In the genomic region with DNA sequence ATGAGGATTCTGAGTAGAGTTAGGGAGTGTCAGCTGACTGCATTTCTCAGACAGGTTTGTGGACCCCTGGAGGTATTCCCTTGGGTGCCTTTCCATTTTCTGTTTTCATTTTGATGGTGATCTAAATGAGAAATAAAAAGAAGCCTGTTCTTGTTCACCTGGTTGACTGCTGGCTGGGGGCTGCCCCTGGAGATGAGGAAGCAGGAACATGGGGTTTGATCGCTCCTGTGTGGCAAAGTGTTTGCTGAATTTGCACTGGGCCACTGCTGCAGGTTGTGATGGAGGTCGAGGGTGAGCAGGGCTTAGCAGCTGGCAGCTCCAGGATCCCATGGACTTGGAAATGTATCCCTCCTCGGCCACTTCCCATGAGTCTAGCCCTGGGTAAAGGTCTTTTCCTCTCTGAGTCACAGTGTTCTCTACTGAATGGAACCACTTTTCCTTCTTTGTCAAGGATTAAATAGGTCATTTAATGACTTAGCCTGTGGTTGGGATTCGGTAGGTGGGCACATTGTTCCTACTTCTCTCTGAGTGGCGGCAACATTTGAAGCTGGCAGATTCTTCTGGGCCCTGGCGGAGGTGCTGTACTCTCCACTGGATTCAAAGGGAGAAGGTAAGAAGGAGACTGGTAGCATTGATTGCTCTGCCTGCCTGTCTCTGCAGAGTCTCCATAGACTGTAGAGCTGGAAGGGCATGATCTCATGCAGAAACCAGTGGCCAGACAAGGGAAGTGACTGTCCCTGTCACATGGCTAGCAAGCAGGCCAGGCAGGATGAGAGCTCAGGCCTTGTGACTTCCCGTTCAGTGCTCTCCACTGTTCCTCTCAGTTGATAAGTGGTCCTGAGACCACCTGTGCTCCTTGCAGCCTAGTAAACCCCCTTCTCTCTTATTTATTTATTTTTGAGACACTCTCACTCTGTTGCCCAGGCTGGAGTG, we compare ENCODE assay signal across 10 cellular contexts. TPM values are rescaled to one million over a fixed set of nuclear protein-coding genes. Genes with fewer than 3 reads are reported as not detected.
DNase-seq lines count a peak whose midpoint lies in the region; ATAC-seq and TF ChIP-seq lines count a peak whose summit lies in the region.
"Had no signal": no experiment of that assay in that cellular context is flagged by ENCODE, and none has a peak within 500 bp of the region (broad histone marks: within the 10 kb centered on the region; RNA-seq: fewer than 3 reads in every experiment).

No MANE protein-coding gene starts in this region.

- peaks cover 0 to 12% (median 0%) of the 10 kb centered on the region in 3 donors for H3K4me1 ChIP-seq in gastroesophageal sphincter

- TF ChIP-seq POLR2A in gastroesophageal sphincter (IDR thresholded peaks at IDR 0.05), result no peak

- H3K27ac ChIP-seq in gastroesophageal sphincter, result peak overlapping the region in 3 of 4 donors; percentile 15 to 51 (median 17)

- no peak for TF ChIP-seq CTCF in gastroesophageal sphincter (IDR thresholded peaks at IDR 0.05)
- no peak for TF ChIP-seq CTCF in neural crest cell (conservative IDR thresholded peaks at IDR 0.05)

- H3K36me3 ChIP-seq in gastroesophageal sphincter, result peaks cover 0 to 2% of the 10 kb centered on the region in 2 donors

- peak overlapping the region; percentile 22 for H3K27ac Mint-ChIP-seq in neural crest cell (ENCODE audit: unreplicated experiment)

- no peaks in the 10 kb centered on the region for H3K9me3 Mint-ChIP-seq in neural crest cell

- no peak for TF ChIP-seq EP300 in gastroesophageal sphincter (IDR thresholded peaks at IDR 0.05)

- H3K27me3 Mint-ChIP-seq in neural crest cell (ENCODE audit: low read depth), result no peaks in the 10 kb centered on the region

- WGBS in gastroesophageal sphincter (ENCODE audit: low coverage in 1 of 2), 2 donors, result 59 to 70% methylated on average over 1 to 2 of the region's 7 CpGs

- H3K4me3 Mint-ChIP-seq in neural crest cell, result no peak overlapping the region

- H3K9me3 ChIP-seq in gastroesophageal sphincter, result no peaks in the 10 kb centered on the region
- H3K9me3 ChIP-seq: SK-N-SH had no signal

- DNase-seq in CD1c-positive myeloid dendritic cell (ENCODE audit: extremely low spot score) (peak; percentile 79), OCI-M1 (lab: John Stamatoyannopoulos, UW) (peak; percentile 48), neural crest cell (ENCODE audit: low read depth, low spot score) (no peak), COLO829 (ENCODE audit: low spot score) (no peak), NAMALWA (ENCODE audit: low spot score) (no peak)
- DNase-seq: SK-N-SH; stimulated activated CD4-positive, alpha-beta T cell treated with anti-CD3 and anti-CD28 coated beads, Interleukin-4, amount 100 ng/mL, for 1 hour had no signal

- peaks cover 13% of the 10 kb centered on the region for H3K4me1 Mint-ChIP-seq in neural crest cell

- peak; percentile 55 for ATAC-seq in gastroesophageal sphincter
- ATAC-seq in GM21717 (IDR thresholded peaks at IDR 0.05; ENCODE audit: unreplicated experiment), result no peak
- no peak for ATAC-seq in HG02884 (IDR thresholded peaks at IDR 0.05; ENCODE audit: unreplicated experiment)

- no peaks in the 10 kb centered on the region for H3K27me3 ChIP-seq in gastroesophageal sphincter

- H3K36me3 Mint-ChIP-seq in neural crest cell (ENCODE audit: low read depth), result no peaks in the 10 kb centered on the region

- H3K4me3 ChIP-seq in gastroesophageal sphincter, result no peak overlapping the region

RNA-seq across cellular contexts. Expression of a gene that starts 17.9 kb away (rescaled TPM):
- total RNA-seq in gastroesophageal sphincter (10 to 100 TPM; 18.3 to 30.2 (median 23.3) TPM), neural crest cell (15.1 and 17.5 TPM in 2 replicates)

RNA-seq across cellular contexts. Expression of a gene that starts 29.4 kb away (rescaled TPM):
- total RNA-seq in gastroesophageal sphincter, result under 1 TPM in 1 of 4 donors, not detected in 3; 0.45 TPM
- total RNA-seq in neural crest cell, result not detected in 2 replicates

RNA-seq across cellular contexts. Expression of a gene that starts 52.6 kb away (rescaled TPM):
- total RNA-seq in gastroesophageal sphincter (1 to 10 TPM; 1.4 to 5.9 (median 4.1) TPM), neural crest cell (10.1 and 12.4 TPM in 2 replicates)

Comparison
In these comparisons a context has a peak if more than half of its experiments do, and no peak if none do; other contexts are left out.
1. DNase-seq: peak in CD1c-positive myeloid dendritic cell (single experiment) and OCI-M1 (single experiment); none in neural crest cell (single experiment), COLO829 (single experiment) and NAMALWA (single experiment).